19 cellular contexts compared by ENCODE assay signal in the genomic region with DNA sequence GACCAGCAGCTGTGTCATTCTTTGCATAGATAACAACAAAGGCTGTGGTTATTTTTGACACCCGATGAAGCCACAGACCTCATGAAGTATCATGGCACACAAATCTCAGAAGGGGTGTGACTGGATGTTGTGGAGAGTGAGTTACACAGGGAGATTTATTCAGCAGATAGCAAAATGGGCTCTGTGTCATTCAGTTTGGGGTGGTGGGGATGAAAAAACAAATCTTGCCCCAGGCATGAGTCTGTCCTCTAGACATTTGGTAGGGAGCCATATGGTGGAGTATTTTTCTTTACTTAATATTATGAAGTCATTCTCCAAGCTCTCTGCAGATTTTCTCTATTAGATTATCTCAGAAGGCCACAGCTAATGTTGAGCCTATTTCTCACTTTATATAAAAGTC.
DNase-seq lines count a peak whose midpoint lies in the region; ATAC-seq and TF ChIP-seq lines count a peak whose summit lies in the region.
"Had no signal": no experiment of that assay in that cellular context is flagged by ENCODE, and none has a peak within 500 bp of the region (broad histone marks: within the 10 kb centered on the region; RNA-seq: fewer than 3 reads in every experiment).

No MANE protein-coding gene starts in this region.

- peak; percentile 51 for DNase-seq in BJ (ENCODE audit: low read depth)
- DNase-seq in adipocyte (ENCODE audit: low read depth), result peak; percentile 60
- DNase-seq in foreskin melanocyte, result peak; percentile 85
- DNase-seq in GOT3 (lab: John Stamatoyannopoulos, UW), result no peak
- DNase-seq in NCI-H1417 treated with DMSO at 0.1 percent for 48 hours (lab: John Stamatoyannopoulos, UW), result no peak
- no peak for DNase-seq in sigmoid colon
- DNase-seq: AML-193; DMS53; KBM-7; left colon; NCI-H187; NCI-H526; stimulated activated CD4-positive, alpha-beta T cell treated with anti-CD3 and anti-CD28 coated beads, Interleukin-12 subunit alpha, Interleukin-12 subunit beta, amount 100 ng/mL, for 4 hours; T-helper 1 cell had no signal

- no peak overlapping the region for H3K27ac ChIP-seq in sigmoid colon
- H3K27ac ChIP-seq: hepatocyte, suprapubic skin had no signal

- POLR2A ChIA-PET in BJ (lab: Charles Lee), result no interaction called here

- no peaks in the 10 kb centered on the region for H3K36me3 ChIP-seq in BJ (ENCODE audit: control insufficient read depth, insufficient read depth, low read length)
- no peaks in the 10 kb centered on the region for H3K36me3 ChIP-seq in adipocyte (ENCODE audit: control insufficient read depth, insufficient read depth, low read length, severe bottlenecking)
- no peaks in the 10 kb centered on the region for H3K36me3 ChIP-seq in sigmoid colon
- H3K36me3 ChIP-seq: suprapubic skin had no signal

- no peaks in the 10 kb centered on the region for H3K27me3 ChIP-seq in BJ (ENCODE audit: control insufficient read depth, insufficient read depth, low read length)
- H3K27me3 ChIP-seq in adipocyte (replicated peaks; ENCODE audit: control insufficient read depth, insufficient read depth, low read length), result no peaks in the 10 kb centered on the region
- H3K27me3 ChIP-seq in sigmoid colon, result no peaks in the 10 kb centered on the region
- H3K27me3 ChIP-seq: hepatocyte, suprapubic skin had no signal

- WGBS in sigmoid colon, 2 donors, result 81 to 92% methylated on average over 1 of the region's 1 CpG

- peaks cover 12% of the 10 kb centered on the region for H3K4me1 ChIP-seq in adipocyte (ENCODE audit: control insufficient read depth, insufficient read depth, low read length)
- peaks cover 0 to 6% (median 0%) of the 10 kb centered on the region in 4 donors for H3K4me1 ChIP-seq in sigmoid colon
- H3K4me1 ChIP-seq: suprapubic skin had no signal

- no peak overlapping the region for H3K9ac ChIP-seq in adipocyte (ENCODE audit: low read length)

- no peak for TF ChIP-seq POLR2A in sigmoid colon (IDR thresholded peaks at IDR 0.05)

- TF ChIP-seq CTCF in BJ (IDR thresholded peaks at IDR 0.05; ENCODE audit: insufficient read depth, low read depth, low read length) (no peak), sigmoid colon (IDR thresholded peaks at IDR 0.05) (no peak)

- peak; percentile 55 for ATAC-seq in HG03442 (IDR thresholded peaks at IDR 0.05; ENCODE audit: unreplicated experiment)
- ATAC-seq in HG02973 (IDR thresholded peaks at IDR 0.05; ENCODE audit: unreplicated experiment), result no peak
- ATAC-seq: activated CD4-positive, CD25-positive, alpha-beta regulatory T cell treated with anti-CD3 and anti-CD28 coated beads, Interleukin-2, amount 50 U/mL, for 24 hours; left colon had no signal

- TF ChIP-seq EP300 in sigmoid colon (IDR thresholded peaks at IDR 0.05), result no peak

- CTCF ChIA-PET in BJ (lab: Yijun Ruan, JAX), result interaction anchor here (0.6 kb wide), 1 partner anchor 168 kb away, joined by 3 read pairs; no protein-coding TSS in a partner anchor

- H3K4me3 ChIP-seq in BJ (ENCODE audit: low read depth, low read length) (no peak overlapping the region), adipocyte (ENCODE audit: low read length) (no peak overlapping the region), sigmoid colon (no peak overlapping the region)
- H3K4me3 ChIP-seq: hepatocyte, suprapubic skin had no signal

- H3K9me3 ChIP-seq in adipocyte (ENCODE audit: control insufficient read depth, low read length) (no peaks in the 10 kb centered on the region), sigmoid colon (no peaks in the 10 kb centered on the region)
- H3K9me3 ChIP-seq: suprapubic skin had no signal

- intact Hi-C loops in sigmoid colon (cut with DNase I), result no loop called here

Comparison
In these comparisons a context has a peak if more than half of its experiments do, and no peak if none do; other contexts are left out.
1. DNase-seq: peak in BJ (single experiment), adipocyte (single experiment) and foreskin melanocyte (single experiment); none in GOT3 (single experiment), NCI-H1417 treated with DMSO at 0.1 percent for 48 hours (single experiment) and sigmoid colon (single experiment).